In genomic region chr20:62462976-62463592, GRCh38 we compare ENCODE assay signal across 1 cellular context.
TF ChIP-seq lines count a peak whose summit lies in the region.

No MANE protein-coding gene starts in this region.

TF ChIP-seq in K562, 482 proteins besides CTCF, POLR2A, EP300 and RAD21:
- TF ChIP-seq MXI1 (IDR thresholded peaks at IDR 0.05; ENCODE audit: low read depth, low read length), result no peak
- TF ChIP-seq POLR3G (IDR thresholded peaks at IDR 0.05; ENCODE audit: extremely low read depth, insufficient read length, insufficient replicate concordance), result no peak
- no peak for TF ChIP-seq FIP1L1 (IDR thresholded peaks at IDR 0.05; ENCODE audit: low read depth, low read length, poor library complexity, severe bottlenecking)
- TF ChIP-seq ZNF592 (IDR thresholded peaks at IDR 0.05), result no peak
- peak; percentile 62 for TF ChIP-seq ZFP36 (IDR thresholded peaks at IDR 0.05; ENCODE audit: low read depth, low read length, partially characterized antibody)
- TF ChIP-seq ZBTB5 (IDR thresholded peaks at IDR 0.05), result no peak
- no peak for TF ChIP-seq PURB (CRISPR knock-in tag; IDR thresholded peaks at IDR 0.05; ENCODE audit: low read depth)
- no peak for TF ChIP-seq CAMTA2 (CRISPR knock-in tag; conservative IDR thresholded peaks at IDR 0.05)
- TF ChIP-seq SMAD4 (CRISPR knock-in tag; conservative IDR thresholded peaks at IDR 0.05), result no peak
- no peak for TF ChIP-seq ETV5 (CRISPR knock-in tag; IDR thresholded peaks at IDR 0.05; ENCODE audit: low read depth)
- TF ChIP-seq TCF7 (IDR thresholded peaks at IDR 0.05; ENCODE audit: borderline replicate concordance), result no peak
- TF ChIP-seq GABPB2 (CRISPR knock-in tag; conservative IDR thresholded peaks at IDR 0.05), result no peak
- TF ChIP-seq GABPB1 (CRISPR knock-in tag; IDR thresholded peaks at IDR 0.05), result no peak
- TF ChIP-seq ZBTB7A (IDR thresholded peaks at IDR 0.05; ENCODE audit: borderline replicate concordance, control insufficient read depth, low read depth, low read length), result 0 out of 2 replicates have a peak, but pooled peaks have one; percentile 32
- no peak for TF ChIP-seq HMGXB4 (CRISPR knock-in tag; IDR thresholded peaks at IDR 0.05)
- TF ChIP-seq ATF3 (IDR thresholded peaks at IDR 0.05), result no peak
- no peak for TF ChIP-seq ATF3 (CRISPR knock-in tag; conservative IDR thresholded peaks at IDR 0.05)
- TF ChIP-seq MEF2A (IDR thresholded peaks at IDR 0.05; ENCODE audit: control insufficient read depth, low read depth, low read length), result no peak
